ENCODE assay signal across 8 cellular contexts in the genomic region with DNA sequence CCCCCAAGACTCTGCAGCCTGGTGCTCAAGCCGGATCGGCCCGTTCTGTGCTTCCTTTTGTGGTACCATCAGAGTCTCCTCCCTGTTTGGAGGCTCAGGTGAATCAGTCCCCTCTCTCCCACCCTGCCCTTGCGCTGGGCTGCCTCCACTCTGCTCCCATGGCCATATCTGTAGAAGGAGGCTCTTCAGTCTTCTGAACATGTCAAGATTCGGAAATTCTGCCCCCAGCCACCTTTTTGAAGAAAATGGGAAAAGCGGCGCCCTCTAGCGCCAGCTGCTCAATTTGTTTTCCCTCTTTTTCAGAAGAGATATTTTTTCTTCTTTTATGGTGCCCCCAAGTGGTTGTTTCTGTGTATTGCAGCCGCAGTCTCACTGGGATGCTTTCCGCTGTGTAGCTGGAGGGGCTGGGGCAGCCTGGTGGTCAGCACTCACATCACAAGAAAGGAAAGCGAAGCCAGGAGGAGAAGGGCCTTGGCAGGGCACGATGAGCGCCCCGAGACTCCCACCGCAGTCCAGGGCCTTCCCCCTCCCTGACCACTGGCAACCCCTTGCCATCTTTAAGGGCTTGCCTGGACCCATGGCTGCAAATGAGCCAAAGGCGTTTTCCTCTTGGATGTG. TPM values are rescaled to one million over a fixed set of nuclear protein-coding genes. Genes with fewer than 3 reads are reported as not detected.
DNase-seq lines count a peak whose midpoint lies in the region; ATAC-seq and TF ChIP-seq lines count a peak whose summit lies in the region.

No MANE protein-coding gene starts in this region.

- H3K4me1 Mint-ChIP-seq in naive thymus-derived CD8-positive, alpha-beta T cell = peaks cover 4 to 13% (median 12%) of the 10 kb centered on the region in 4 donors
- H3K4me1 Mint-ChIP-seq in stimulated activated naive B cell treated with anti-CD40 and anti-IgM and Interleukin-4, amounts not matched to agents 10 μg/mL and 1 μg/mL and 100 μg/mL, for 72 hours = peaks cover 0 to 5% of the 10 kb centered on the region in 2 donors

- no peaks in the 10 kb centered on the region for H3F3A ChIP-seq in OCI-LY1 (ENCODE audit: insufficient read depth, low read length)

- peak; percentile 72 to 73 for ATAC-seq in naive thymus-derived CD8-positive, alpha-beta T cell
- peak; percentile 65 to 74 for ATAC-seq in stimulated activated naive B cell treated with anti-CD40 and anti-IgM and Interleukin-4, amounts not matched to agents 10 μg/mL and 1 μg/mL and 100 μg/mL, for 72 hours (replicated peaks)
- no peak for ATAC-seq in HG03196 (IDR thresholded peaks at IDR 0.05; ENCODE audit: unreplicated experiment)

- POLR2A ChIA-PET in naive thymus-derived CD8-positive, alpha-beta T cell (lab: Charles Lee) = interaction anchor here (1.1 to 1.7 kb wide), 2 partner anchors 28 to 234 kb away, joined by 9 to 10 read pairs; no protein-coding TSS in a partner anchor

- H2AFZ ChIP-seq in OCI-LY1 (ENCODE audit: low read length) = no peak overlapping the region

- intact Hi-C loops in esophagus muscularis mucosa (cut with DNase I) = loop anchor here (1.0 kb wide), 1 partner anchor 235 kb away; no protein-coding TSS in a partner anchor

- no peaks in the 10 kb centered on the region for H3K36me3 Mint-ChIP-seq in naive thymus-derived CD8-positive, alpha-beta T cell
- peaks cover 0 to 9% of the 10 kb centered on the region in 2 donors for H3K36me3 Mint-ChIP-seq in stimulated activated naive B cell treated with anti-CD40 and anti-IgM and Interleukin-4, amounts not matched to agents 10 μg/mL and 1 μg/mL and 100 μg/mL, for 72 hours

- H3K9me2 ChIP-seq in OCI-LY1 (ENCODE audit: low read depth, low read length) = no peaks in the 10 kb centered on the region

- no peaks in the 10 kb centered on the region for H3K9me3 Mint-ChIP-seq in naive thymus-derived CD8-positive, alpha-beta T cell
- H3K9me3 Mint-ChIP-seq in stimulated activated naive B cell treated with anti-CD40 and anti-IgM and Interleukin-4, amounts not matched to agents 10 μg/mL and 1 μg/mL and 100 μg/mL, for 72 hours = peaks cover 2 to 13% of the 10 kb centered on the region in 2 donors

- H4K20me1 ChIP-seq in OCI-LY1 (ENCODE audit: insufficient read depth, low read length) = no peaks in the 10 kb centered on the region

- TF ChIP-seq CTCF in GM10266 (IDR thresholded peaks at IDR 0.05; ENCODE audit: control insufficient read depth, insufficient read depth, low read depth, missing control alignments) = peak; percentile 92
- TF ChIP-seq CTCF in OCI-LY1 (IDR thresholded peaks at IDR 0.05; ENCODE audit: low read length) = peak; percentile 100
- TF ChIP-seq CTCF in esophagus muscularis mucosa (IDR thresholded peaks at IDR 0.05) = peak; percentile 97 to 99 (median 98)

- no peaks in the 10 kb centered on the region for H3K36me3 ChIP-seq in OCI-LY1 (ENCODE audit: insufficient read depth, low read length)
- no peaks in the 10 kb centered on the region for H3K36me3 ChIP-seq in esophagus muscularis mucosa

- no peak for TF ChIP-seq EP300 in esophagus muscularis mucosa (IDR thresholded peaks at IDR 0.05)

- 1% methylated on average over 13 of the region's 16 CpGs for WGBS in esophagus muscularis mucosa

- no peaks in the 10 kb centered on the region for H3K79me2 ChIP-seq in OCI-LY1 (ENCODE audit: insufficient read depth, low read length)

- peak overlapping the region in 9 of 10 donors; percentile 34 to 91 (median 70) for H3K27ac Mint-ChIP-seq in naive thymus-derived CD8-positive, alpha-beta T cell
- no peak overlapping the region for H3K27ac Mint-ChIP-seq in stimulated activated naive B cell treated with anti-CD40 and anti-IgM and Interleukin-4, amounts not matched to agents 10 μg/mL and 1 μg/mL and 100 μg/mL, for 72 hours

- H3K4me3 ChIP-seq in OCI-LY1 (ENCODE audit: low read depth, low read length, poor library complexity, severe bottlenecking) = no peak overlapping the region
- H3K4me3 ChIP-seq in esophagus muscularis mucosa = no peak overlapping the region

- H3K4me2 ChIP-seq in OCI-LY1 (ENCODE audit: low read length) = no peak overlapping the region

- H3K27ac ChIP-seq in OCI-LY1 (ENCODE audit: low read depth, low read length, poor library complexity, severe bottlenecking) (no peak overlapping the region), esophagus muscularis mucosa (replicated peaks in 1 of 4) (no peak overlapping the region)

- H3K9ac ChIP-seq in OCI-LY1 (ENCODE audit: low read length) = no peak overlapping the region

- peaks cover 5 to 41% (median 23%) of the 10 kb centered on the region in 5 donors for H3K27me3 Mint-ChIP-seq in naive thymus-derived CD8-positive, alpha-beta T cell
- H3K27me3 Mint-ChIP-seq in stimulated activated naive B cell treated with anti-CD40 and anti-IgM and Interleukin-4, amounts not matched to agents 10 μg/mL and 1 μg/mL and 100 μg/mL, for 72 hours = peaks cover 41 to 44% of the 10 kb centered on the region in 2 donors

- H3K27me3 ChIP-seq in OCI-LY1 (ENCODE audit: insufficient read depth, low read length) (no peaks in the 10 kb centered on the region), esophagus muscularis mucosa (peaks cover 0 to 32% (median 0%) of the 10 kb centered on the region in 4 donors)

- H3K4me3 Mint-ChIP-seq in naive thymus-derived CD8-positive, alpha-beta T cell = peak overlapping the region; percentile 67 to 89 (median 78)
- no peak overlapping the region for H3K4me3 Mint-ChIP-seq in stimulated activated naive B cell treated with anti-CD40 and anti-IgM and Interleukin-4, amounts not matched to agents 10 μg/mL and 1 μg/mL and 100 μg/mL, for 72 hours

- DNase-seq in GM10266 (ENCODE audit: extremely low spot score) (peak; percentile 71), HuH-7.5 (ENCODE audit: low spot score) (peak; percentile 59), activated T-cell treated with anti-CD3 and anti-CD28 coated beads for 1 hour (ENCODE audit: low read depth) (peak; percentile 76), esophagus muscularis mucosa (ENCODE audit: extremely low spot score) (no peak)
- DNase-seq in naive thymus-derived CD8-positive, alpha-beta T cell = peak; percentile 64 to 87 (median 78)
- DNase-seq in stimulated activated naive B cell treated with anti-CD40 and anti-IgM and Interleukin-4, amounts not matched to agents 10 μg/mL and 1 μg/mL and 100 μg/mL, for 72 hours = peak; percentile 46

- H3K9me3 ChIP-seq in OCI-LY1 (ENCODE audit: low read length) (no peaks in the 10 kb centered on the region), esophagus muscularis mucosa (no peaks in the 10 kb centered on the region)

- no peak for TF ChIP-seq POLR2A in esophagus muscularis mucosa (IDR thresholded peaks at IDR 0.05; ENCODE audit: low read depth)

- no peaks in the 10 kb centered on the region for H3K4me1 ChIP-seq in OCI-LY1 (ENCODE audit: insufficient read depth, low read length, severe bottlenecking)
- H3K4me1 ChIP-seq in esophagus muscularis mucosa = peaks cover 0 to 8% (median 6%) of the 10 kb centered on the region in 4 donors

RNA-seq across cellular contexts. Expression of gene CACNA1E, which starts 58.4 kb away (rescaled TPM):
- under 1 TPM; under 0.01 to 0.66 (median 0.25) TPM for total RNA-seq in esophagus muscularis mucosa
- not detected for total RNA-seq in naive thymus-derived CD8-positive, alpha-beta T cell
- not detected for polyA plus RNA-seq in naive thymus-derived CD8-positive, alpha-beta T cell

Comparison
In these comparisons a context has a peak if more than half of its experiments do, and no peak if none do; other contexts are left out.
1. H3K4me3 Mint-ChIP-seq: peak in naive thymus-derived CD8-positive, alpha-beta T cell (10 of 10); none in stimulated activated naive B cell treated with anti-CD40 and anti-IgM and Interleukin-4, amounts not matched to agents 10 μg/mL and 1 μg/mL and 100 μg/mL, for 72 hours (0 of 2).
2. Peak in every context shown above with its lines, with median percentiles within 50 percentile points of each other: CTCF ChIP-seq.